1 cellular context compared by ENCODE assay signal in genomic region chr19:40801449-40802299, GRCh38.
TF ChIP-seq lines count a peak whose summit lies in the region.

No MANE protein-coding gene starts in this region.

TF ChIP-seq in H1, 55 proteins besides CTCF, POLR2A, EP300 and RAD21:
- TF ChIP-seq SIX5 (IDR thresholded peaks at IDR 0.05; ENCODE audit: low read depth, low read length) (no peak), SIN3A (conservative IDR thresholded peaks at IDR 0.05 in 1 of 2, IDR thresholded peaks at IDR 0.05 in 1 of 2; ENCODE audit: low read depth in 1 of 2, low read length in 2 of 2) (no peak), CREB1 (IDR thresholded peaks at IDR 0.05) (no peak), POLR2AphosphoS5 (IDR thresholded peaks at IDR 0.05; ENCODE audit: low read depth, low read length) (peak; percentile 67; the same call in 1 of the 2 replicates), FOSL1 (IDR thresholded peaks at IDR 0.05; ENCODE audit: insufficient read depth, low read depth, low read length) (no peak)
